Comparison of ENCODE assay signal across 25 cellular contexts in the genomic region with DNA sequence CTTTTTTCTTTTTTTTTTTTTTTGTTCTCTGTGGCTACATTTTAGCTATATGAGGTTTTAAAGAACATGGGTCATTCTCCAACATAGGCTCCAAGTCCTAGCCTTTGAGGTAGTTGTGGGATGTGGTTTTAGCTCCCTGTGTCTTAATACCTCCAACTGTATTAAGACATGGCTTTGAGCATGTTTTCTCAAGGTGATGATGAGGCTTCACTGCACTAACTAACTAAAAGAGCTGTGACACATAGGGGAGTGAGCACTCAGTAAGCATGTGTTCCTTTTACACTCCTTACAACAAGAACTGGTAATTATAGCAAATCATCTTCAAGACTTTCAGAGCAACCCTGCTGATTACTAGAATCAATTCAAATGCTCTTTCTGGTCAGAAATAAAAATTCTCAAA.
"Had no signal": no experiment of that assay in that cellular context is flagged by ENCODE, and none has a peak within 500 bp of the region (broad histone marks: within the 10 kb centered on the region; RNA-seq: fewer than 3 reads in every experiment).

No MANE protein-coding gene starts in this region.

- H3K36me3 ChIP-seq: adrenal gland had no signal

- H3K4me1 ChIP-seq: adrenal gland had no signal

- H3K27me3 ChIP-seq: adrenal gland had no signal

- DNase-seq: activated CD4-positive, alpha-beta memory T cell treated with anti-CD3 and anti-CD28 coated beads, Interleukin-2, amount 10 ng/mL, durations not matched to agents 7 days and 5 days; activated CD4-positive, alpha-beta T cell treated with anti-CD3 and anti-CD28 coated beads, Interleukin-2, amount 10 ng/mL, durations not matched to agents 7 days and 5 days; activated CD4-positive, CD25-positive, alpha-beta regulatory T cell; activated gamma-delta T cell; activated naive CD4-positive, alpha-beta T cell treated with anti-CD3 and anti-CD28 coated beads, Interleukin-2, amount 50 U/mL, for 16 hours; activated naive CD8-positive, alpha-beta T cell treated with anti-CD3 and anti-CD28 coated beads, Interleukin-2, amount 10 ng/mL, durations not matched to agents 7 days and 5 days; activated T-cell treated with anti-CD3 and anti-CD28 coated beads for 4 hours; activated T-cell treated with anti-CD3 and anti-CD28 coated beads, Interleukin-2, amount 50 U/mL, for 48 hours; adrenal gland; anterior cingulate cortex; cerebellar nuclear complex; NCI-H1092; NCI-H1930; NCI-H2107; NCI-H2171 treated with DMSO at 0.1 percent for 48 hours; NCI-H345; NCI-H510A; NK-92 treated with Interleukin-12 subunit alpha and Interleukin-12 subunit beta, amount 100 ng/mL, for 24 hours; OCI-M1; SHP77 treated with DMSO at 0.1 percent for 48 hours; T-helper 17 cell; T-helper 9 cell had no signal

- H3K9ac ChIP-seq: KMS-11 had no signal

- H3K4me2 ChIP-seq: KMS-11 had no signal

- ATAC-seq: activated T-helper 17 cell treated with anti-CD3 and anti-CD28 coated beads, Interleukin-2, amount 50 U/mL, for 72 hours; T-helper 17 cell had no signal

- H3K27ac ChIP-seq: adrenal gland, KMS-11, VCaP had no signal

- H3K4me3 ChIP-seq: adrenal gland had no signal
